17 cellular contexts compared by ENCODE assay signal in genomic region chr14:101840649-101841365, GRCh38.
DNase-seq lines count a peak whose midpoint lies in the region; ATAC-seq and TF ChIP-seq lines count a peak whose summit lies in the region.
"Had no signal": no experiment of that assay in that cellular context is flagged by ENCODE, and none has a peak within 500 bp of the region (broad histone marks: within the 10 kb centered on the region; RNA-seq: fewer than 3 reads in every experiment).

No MANE protein-coding gene starts in this region.

- peaks cover 73% of the 10 kb centered on the region for H3K4me1 ChIP-seq in OCI-LY3 (ENCODE audit: low read length)

- H3K9me3 Mint-ChIP-seq in stimulated activated naive CD8-positive, alpha-beta T cell treated with anti-CD3 and anti-CD28 coated beads, Interleukin-15, Interleukin-2, amounts not matched to agents 100 ng/mL and 50 ng/mL, for 24 hours = no peaks in the 10 kb centered on the region
- H3K9me3 Mint-ChIP-seq in central memory CD8-positive, alpha-beta T cell = no peaks in the 10 kb centered on the region
- H3K9me3 Mint-ChIP-seq: neural crest cell had no signal

- peak overlapping the region; percentile 30; the same call in 1 of the 2 replicates for H3K4me3 ChIP-seq in OCI-LY3 (ENCODE audit: low read length)
- H3K4me3 ChIP-seq in brain microvascular endothelial cell (ENCODE audit: low read depth, low read length) = no peak overlapping the region

- peaks cover 35% of the 10 kb centered on the region for H3K36me3 Mint-ChIP-seq in stimulated activated naive CD8-positive, alpha-beta T cell treated with anti-CD3 and anti-CD28 coated beads, Interleukin-15, Interleukin-2, amounts not matched to agents 100 ng/mL and 50 ng/mL, for 24 hours (ENCODE audit: low read depth)
- peaks cover 66% of the 10 kb centered on the region for H3K36me3 Mint-ChIP-seq in central memory CD8-positive, alpha-beta T cell (ENCODE audit: insufficient read depth)

- H3K36me3 ChIP-seq in OCI-LY3 (replicated peaks; ENCODE audit: low read depth, low read length) (peaks cover 4% of the 10 kb centered on the region), brain microvascular endothelial cell (replicated peaks) (no peaks in the 10 kb centered on the region)
- H3K36me3 ChIP-seq: WERI-Rb-1 had no signal

- peaks cover 53% of the 10 kb centered on the region for H3K79me2 ChIP-seq in OCI-LY3 (ENCODE audit: low read length)

- H2AFZ ChIP-seq in OCI-LY3 (ENCODE audit: low read depth, low read length) = no peak overlapping the region

- H4K20me1 ChIP-seq in OCI-LY3 (ENCODE audit: insufficient read depth, low read length) = peaks cover 3% of the 10 kb centered on the region; the same call in 1 of the 2 replicates

- ATAC-seq in stimulated activated naive CD8-positive, alpha-beta T cell treated with anti-CD3 and anti-CD28 coated beads, Interleukin-15, Interleukin-2, amounts not matched to agents 100 U/mL and 50 U/mL, for 24 hours = no peak
- no peak for ATAC-seq in central memory CD8-positive, alpha-beta T cell (replicated peaks; ENCODE audit: extremely low read depth, poor library complexity, severe bottlenecking)
- no peak for ATAC-seq in GM19467 (IDR thresholded peaks at IDR 0.05; ENCODE audit: unreplicated experiment)
- ATAC-seq: left colon, sciatic nerve had no signal

- no peak overlapping the region for H3K4me3 Mint-ChIP-seq in stimulated activated naive CD8-positive, alpha-beta T cell treated with anti-CD3 and anti-CD28 coated beads, Interleukin-15, Interleukin-2, amounts not matched to agents 100 ng/mL and 50 ng/mL, for 24 hours
- peak overlapping the region; percentile 67 for H3K4me3 Mint-ChIP-seq in central memory CD8-positive, alpha-beta T cell
- H3K4me3 Mint-ChIP-seq: neural crest cell had no signal

- no peaks in the 10 kb centered on the region for H3K27me3 Mint-ChIP-seq in stimulated activated naive CD8-positive, alpha-beta T cell treated with anti-CD3 and anti-CD28 coated beads, Interleukin-15, Interleukin-2, amounts not matched to agents 100 ng/mL and 50 ng/mL, for 24 hours
- no peaks in the 10 kb centered on the region for H3K27me3 Mint-ChIP-seq in central memory CD8-positive, alpha-beta T cell

- in situ Hi-C loops in brain microvascular endothelial cell (cut with HindIII; ENCODE audit: low pct_ligation_motif_present, low sequenced_read_pairs) = no loop called here

- peaks cover 95% of the 10 kb centered on the region for H3K4me1 Mint-ChIP-seq in stimulated activated naive CD8-positive, alpha-beta T cell treated with anti-CD3 and anti-CD28 coated beads, Interleukin-15, Interleukin-2, amounts not matched to agents 100 ng/mL and 50 ng/mL, for 24 hours (ENCODE audit: low read depth)
- H3K4me1 Mint-ChIP-seq in central memory CD8-positive, alpha-beta T cell = peaks cover 86% of the 10 kb centered on the region

- H3K9me3 ChIP-seq in OCI-LY3 (ENCODE audit: insufficient read depth, low read length) = no peaks in the 10 kb centered on the region

- H3K27me3 ChIP-seq in OCI-LY3 (ENCODE audit: low read depth, low read length) = no peaks in the 10 kb centered on the region
- H3K27me3 ChIP-seq in brain microvascular endothelial cell (replicated peaks) = no peaks in the 10 kb centered on the region

- H3K4me2 ChIP-seq in OCI-LY3 (ENCODE audit: low read length) = peak overlapping the region; percentile 54

- no peak overlapping the region; the same call in 1 of the 2 replicates for H3K9ac ChIP-seq in OCI-LY3 (ENCODE audit: low read length)

- DNase-seq in stimulated activated naive CD8-positive, alpha-beta T cell treated with anti-CD3 and anti-CD28 coated beads, Interleukin-15, Interleukin-2, amounts not matched to agents 100 U/mL and 50 U/mL, for 24 hours = no peak
- no peak for DNase-seq in central memory CD8-positive, alpha-beta T cell (ENCODE audit: low spot score in 2 of 2)
- DNase-seq in HK-2 (ENCODE audit: unreplicated experiment) (no peak), brain microvascular endothelial cell (no peak), COR-L47 (lab: John Stamatoyannopoulos, UW) (no peak)
- DNase-seq: C1 segment of cervical spinal cord; caudate nucleus; IMR-90; left colon; NCI-H187; NK-92 treated with Interleukin-12 subunit alpha and Interleukin-12 subunit beta, amount 100 ng/mL, for 24 hours; WERI-Rb-1 had no signal

- peak overlapping the region; percentile 76 for H3K27ac Mint-ChIP-seq in stimulated activated naive CD8-positive, alpha-beta T cell treated with anti-CD3 and anti-CD28 coated beads, Interleukin-15, Interleukin-2, amounts not matched to agents 100 ng/mL and 50 ng/mL, for 24 hours
- peak overlapping the region; percentile 97 for H3K27ac Mint-ChIP-seq in central memory CD8-positive, alpha-beta T cell (ENCODE audit: low read depth)

- TF ChIP-seq CTCF in OCI-LY3 (IDR thresholded peaks at IDR 0.05; ENCODE audit: low read depth, low read length) (no peak), brain microvascular endothelial cell (IDR thresholded peaks at IDR 0.05; ENCODE audit: low read depth, low read length, missing control alignments) (no peak)

- no peak overlapping the region for H3K27ac ChIP-seq in OCI-LY3 (ENCODE audit: low read length)
- H3K27ac ChIP-seq in brain microvascular endothelial cell = no peak overlapping the region
- H3K27ac ChIP-seq: WERI-Rb-1 had no signal
